ENCODE assay signal across 16 cellular contexts in the genomic region with DNA sequence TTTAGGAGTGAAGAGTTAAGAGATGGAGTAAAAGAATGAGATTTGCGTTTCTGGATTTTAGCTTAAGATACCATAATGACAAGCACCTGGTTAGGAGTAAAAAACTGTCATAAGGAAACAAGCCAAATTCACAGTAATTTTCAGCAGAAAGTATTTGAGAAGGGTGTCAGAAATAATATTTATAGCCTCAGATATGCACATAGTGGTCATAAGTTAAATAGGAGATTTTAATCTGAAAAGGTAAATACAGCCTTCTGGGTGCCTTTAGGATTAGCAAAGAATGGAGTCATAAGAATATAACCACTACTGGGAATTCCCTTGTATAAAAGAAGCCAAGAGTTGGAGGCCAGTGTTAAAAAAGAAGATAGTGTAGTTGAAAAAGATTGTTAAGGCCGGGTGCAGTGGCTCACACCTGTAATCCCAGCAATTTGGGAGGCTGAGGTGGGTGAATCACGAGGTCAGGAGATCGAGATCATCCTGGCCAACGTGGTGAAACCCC.
"Had no signal": no experiment of that assay in that cellular context is flagged by ENCODE, and none has a peak within 500 bp of the region (broad histone marks: within the 10 kb centered on the region; RNA-seq: fewer than 3 reads in every experiment).

No MANE protein-coding gene starts in this region.

- H3K4me3 ChIP-seq: heart right ventricle, spleen, upper lobe of right lung had no signal

- H3K27me3 ChIP-seq: heart right ventricle, spleen, upper lobe of right lung had no signal

- H3K27me3 Mint-ChIP-seq: activated naive CD8-positive, alpha-beta T cell; memory B cell; natural killer cell treated with Interleukin-12 subunit alpha and Interleukin-12 subunit beta and Interleukin-15 and Interleukin-18, amount 100 ng/mL, for 72 hours had no signal

- H3K4me1 Mint-ChIP-seq: memory B cell had no signal

- H3K4me3 Mint-ChIP-seq: activated naive CD8-positive, alpha-beta T cell; memory B cell; natural killer cell treated with Interleukin-12 subunit alpha and Interleukin-12 subunit beta and Interleukin-15 and Interleukin-18, amount 100 ng/mL, for 72 hours; T-helper 1 cell treated with Interleukin-12 subunit alpha and Interleukin-12 subunit beta and Interleukin-4 antibody, amounts not matched to agents 30 μg/mL and 1 μg/mL, for 36 hours had no signal

- ATAC-seq: heart right ventricle; left ventricle myocardium superior; natural killer cell treated with Interleukin-12 subunit alpha and Interleukin-12 subunit beta and Interleukin-15 and Interleukin-18, amount 100 ng/mL, for 72 hours; upper lobe of right lung had no signal

- H3K9me3 ChIP-seq: heart right ventricle, spleen, upper lobe of right lung had no signal

- H3K27ac Mint-ChIP-seq: activated naive CD8-positive, alpha-beta T cell; memory B cell; natural killer cell treated with Interleukin-12 subunit alpha and Interleukin-12 subunit beta and Interleukin-15 and Interleukin-18, amount 100 ng/mL, for 72 hours; T-helper 1 cell treated with Interleukin-12 subunit alpha and Interleukin-12 subunit beta and Interleukin-4 antibody, amounts not matched to agents 30 μg/mL and 1 μg/mL, for 36 hours had no signal

- H3K36me3 ChIP-seq: upper lobe of right lung, WERI-Rb-1 had no signal

- H3K27ac ChIP-seq: heart right ventricle, spleen, upper lobe of right lung, WERI-Rb-1 had no signal

- H3K36me3 Mint-ChIP-seq: natural killer cell treated with Interleukin-12 subunit alpha and Interleukin-12 subunit beta and Interleukin-15 and Interleukin-18, amount 100 ng/mL, for 72 hours had no signal

- DNase-seq: activated CD4-positive, alpha-beta T cell treated with anti-CD3 and anti-CD28 coated beads, Interleukin-2, amount 50 U/mL, for 48 hours; amniotic stem cell; caudate nucleus; erythroblast; heart right ventricle; left ventricle myocardium superior; retina; spleen; stimulated activated CD8-positive, alpha-beta memory T cell treated with anti-CD3 and anti-CD28 coated beads, Interleukin-4, amount 100 ng/mL, for 48 hours; stimulated activated naive CD4-positive, alpha-beta T cell; upper lobe of right lung; WERI-Rb-1 had no signal

- H3K4me1 ChIP-seq: spleen, upper lobe of right lung had no signal

- H3K9me3 Mint-ChIP-seq: memory B cell; natural killer cell treated with Interleukin-12 subunit alpha and Interleukin-12 subunit beta and Interleukin-15 and Interleukin-18, amount 100 ng/mL, for 72 hours had no signal
